In genomic region chrX:48539345-48540014, GRCh38 we compare ENCODE assay signal across 1 cellular context.
TF ChIP-seq lines count a peak whose summit lies in the region.

A gene with protein sequence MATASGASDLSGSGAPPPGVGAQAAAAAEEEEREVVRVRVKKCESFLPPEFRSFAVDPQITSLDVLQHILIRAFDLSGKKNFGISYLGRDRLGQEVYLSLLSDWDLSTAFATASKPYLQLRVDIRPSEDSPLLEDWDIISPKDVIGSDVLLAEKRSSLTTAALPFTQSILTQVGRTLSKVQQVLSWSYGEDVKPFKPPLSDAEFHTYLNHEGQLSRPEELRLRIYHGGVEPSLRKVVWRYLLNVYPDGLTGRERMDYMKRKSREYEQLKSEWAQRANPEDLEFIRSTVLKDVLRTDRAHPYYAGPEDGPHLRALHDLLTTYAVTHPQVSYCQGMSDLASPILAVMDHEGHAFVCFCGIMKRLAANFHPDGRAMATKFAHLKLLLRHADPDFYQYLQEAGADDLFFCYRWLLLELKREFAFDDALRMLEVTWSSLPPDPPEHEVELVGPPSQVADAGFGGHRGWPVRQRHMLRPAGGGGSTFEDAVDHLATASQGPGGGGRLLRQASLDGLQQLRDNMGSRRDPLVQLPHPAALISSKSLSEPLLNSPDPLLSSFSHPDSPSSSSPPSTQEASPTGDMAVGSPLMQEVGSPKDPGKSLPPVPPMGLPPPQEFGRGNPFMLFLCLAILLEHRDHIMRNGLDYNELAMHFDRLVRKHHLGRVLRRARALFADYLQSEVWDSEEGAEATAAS (plus strand): TSS chrX:48539714. CDS start chrX:48539798, 84 bp downstream.

TF ChIP-seq in GM23338, 12 proteins besides CTCF, POLR2A, EP300 and RAD21 (continued from another document):
- TF ChIP-seq, protein P1, sequence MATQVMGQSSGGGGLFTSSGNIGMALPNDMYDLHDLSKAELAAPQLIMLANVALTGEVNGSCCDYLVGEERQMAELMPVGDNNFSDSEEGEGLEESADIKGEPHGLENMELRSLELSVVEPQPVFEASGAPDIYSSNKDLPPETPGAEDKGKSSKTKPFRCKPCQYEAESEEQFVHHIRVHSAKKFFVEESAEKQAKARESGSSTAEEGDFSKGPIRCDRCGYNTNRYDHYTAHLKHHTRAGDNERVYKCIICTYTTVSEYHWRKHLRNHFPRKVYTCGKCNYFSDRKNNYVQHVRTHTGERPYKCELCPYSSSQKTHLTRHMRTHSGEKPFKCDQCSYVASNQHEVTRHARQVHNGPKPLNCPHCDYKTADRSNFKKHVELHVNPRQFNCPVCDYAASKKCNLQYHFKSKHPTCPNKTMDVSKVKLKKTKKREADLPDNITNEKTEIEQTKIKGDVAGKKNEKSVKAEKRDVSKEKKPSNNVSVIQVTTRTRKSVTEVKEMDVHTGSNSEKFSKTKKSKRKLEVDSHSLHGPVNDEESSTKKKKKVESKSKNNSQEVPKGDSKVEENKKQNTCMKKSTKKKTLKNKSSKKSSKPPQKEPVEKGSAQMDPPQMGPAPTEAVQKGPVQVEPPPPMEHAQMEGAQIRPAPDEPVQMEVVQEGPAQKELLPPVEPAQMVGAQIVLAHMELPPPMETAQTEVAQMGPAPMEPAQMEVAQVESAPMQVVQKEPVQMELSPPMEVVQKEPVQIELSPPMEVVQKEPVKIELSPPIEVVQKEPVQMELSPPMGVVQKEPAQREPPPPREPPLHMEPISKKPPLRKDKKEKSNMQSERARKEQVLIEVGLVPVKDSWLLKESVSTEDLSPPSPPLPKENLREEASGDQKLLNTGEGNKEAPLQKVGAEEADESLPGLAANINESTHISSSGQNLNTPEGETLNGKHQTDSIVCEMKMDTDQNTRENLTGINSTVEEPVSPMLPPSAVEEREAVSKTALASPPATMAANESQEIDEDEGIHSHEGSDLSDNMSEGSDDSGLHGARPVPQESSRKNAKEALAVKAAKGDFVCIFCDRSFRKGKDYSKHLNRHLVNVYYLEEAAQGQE (IDR thresholded peaks at IDR 0.05; ENCODE audit: unreplicated experiment): no peak
- TF ChIP-seq CREB1 (CRISPR knock-in tag; IDR thresholded peaks at IDR 0.05; ENCODE audit: low read depth) (peak; percentile 95), EZH2 (IDR thresholded peaks at IDR 0.05; ENCODE audit: low read depth, unreplicated experiment) (no peak), EZH2phosphoT487 (IDR thresholded peaks at IDR 0.05; ENCODE audit: unreplicated experiment) (no peak), ZNF114 (CRISPR knock-in tag; IDR thresholded peaks at IDR 0.05) (no peak), ZNF462 (CRISPR knock-in tag; IDR thresholded peaks at IDR 0.05) (no peak), ETS1 (IDR thresholded peaks at IDR 0.05) (no peak)
TF ChIP-seq in GM23338: peak in this region for 2.
